In the genomic region with DNA sequence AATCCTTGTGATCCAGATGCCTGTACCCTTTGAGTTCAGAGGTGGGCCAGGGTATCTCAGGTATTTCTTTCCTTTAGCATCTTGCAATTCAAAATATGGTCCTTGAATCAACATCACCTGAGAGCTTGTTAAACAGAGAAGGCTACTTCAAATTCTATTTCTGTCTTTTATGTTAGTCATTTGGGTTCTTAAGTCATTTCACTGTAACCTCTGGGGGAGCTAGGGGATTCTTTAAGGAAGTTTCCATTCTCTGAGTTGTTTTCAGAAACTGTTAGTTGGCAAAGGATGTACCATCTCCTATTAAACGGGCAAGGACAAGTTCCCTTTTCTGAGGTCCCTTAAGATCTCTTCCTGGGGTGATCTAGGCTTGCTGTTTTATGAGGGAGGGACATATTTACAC, we compare ENCODE assay signal across 9 cellular contexts. TPM values are rescaled to one million over a fixed set of nuclear protein-coding genes. Genes with fewer than 3 reads are reported as not detected.
DNase-seq lines count a peak whose midpoint lies in the region; ATAC-seq lines count a peak whose summit lies in the region.
"Had no signal": no experiment of that assay in that cellular context is flagged by ENCODE, and none has a peak within 500 bp of the region (broad histone marks: within the 10 kb centered on the region; RNA-seq: fewer than 3 reads in every experiment).

No MANE protein-coding gene starts in this region.

- H3K4me1 Mint-ChIP-seq in activated CD4-positive, alpha-beta T cell treated with anti-CD3 and anti-CD28 coated beads for 36 hours = peaks cover 63% of the 10 kb centered on the region
- H3K4me1 Mint-ChIP-seq in activated naive CD8-positive, alpha-beta T cell treated with anti-CD3 and anti-CD28 coated beads, Interleukin-2, amount 50 U/mL, for 24 hours = peaks cover 67% of the 10 kb centered on the region
- H3K4me1 Mint-ChIP-seq in stimulated activated memory B cell treated with anti-CD40 and anti-IgM and Interleukin-4, amounts not matched to agents 10 μg/mL and 1 μg/mL and 100 μg/mL, for 72 hours = peaks cover 72% of the 10 kb centered on the region

- H3K27me3 Mint-ChIP-seq in activated CD4-positive, alpha-beta T cell treated with anti-CD3 and anti-CD28 coated beads for 36 hours = no peaks in the 10 kb centered on the region
- H3K27me3 Mint-ChIP-seq in activated naive CD8-positive, alpha-beta T cell treated with anti-CD3 and anti-CD28 coated beads, Interleukin-2, amount 50 U/mL, for 24 hours = no peaks in the 10 kb centered on the region
- no peaks in the 10 kb centered on the region for H3K27me3 Mint-ChIP-seq in stimulated activated memory B cell treated with anti-CD40 and anti-IgM and Interleukin-4, amounts not matched to agents 10 μg/mL and 1 μg/mL and 100 μg/mL, for 72 hours

- CTCF ChIA-PET in activated CD4-positive, alpha-beta T cell treated with anti-CD3 and anti-CD28 coated beads for 36 hours (lab: Charles Lee) = interaction anchor here (0.6 to 3.2 kb wide), 6 partner anchors 12 to 100 kb away, joined by 3 to 14 read pairs (median 7); no protein-coding TSS in a partner anchor

- H3K4me3 Mint-ChIP-seq in activated CD4-positive, alpha-beta T cell treated with anti-CD3 and anti-CD28 coated beads for 36 hours = peak overlapping the region; percentile 81
- peak overlapping the region; percentile 95 for H3K4me3 Mint-ChIP-seq in activated naive CD8-positive, alpha-beta T cell treated with anti-CD3 and anti-CD28 coated beads, Interleukin-2, amount 50 U/mL, for 24 hours
- peak overlapping the region; percentile 89 for H3K4me3 Mint-ChIP-seq in stimulated activated memory B cell treated with anti-CD40 and anti-IgM and Interleukin-4, amounts not matched to agents 10 μg/mL and 1 μg/mL and 100 μg/mL, for 72 hours

- ATAC-seq in activated CD4-positive, alpha-beta T cell treated with anti-CD3 and anti-CD28 coated beads for 36 hours = peak; percentile 17
- peak; percentile 38 for ATAC-seq in HG03175 (IDR thresholded peaks at IDR 0.05; ENCODE audit: unreplicated experiment)
- peak; percentile 15 for ATAC-seq in activated naive CD8-positive, alpha-beta T cell treated with anti-CD3 and anti-CD28 coated beads, Interleukin-2, amount 50 U/mL, for 24 hours
- peak; percentile 61 for ATAC-seq in stimulated activated memory B cell treated with anti-CD40 and anti-IgM and Interleukin-4, amounts not matched to agents 10 μg/mL and 1 μg/mL and 100 μg/mL, for 72 hours
- no peak for ATAC-seq in GM21717 (IDR thresholded peaks at IDR 0.05; ENCODE audit: unreplicated experiment)
- ATAC-seq in HG02763 (IDR thresholded peaks at IDR 0.05; ENCODE audit: unreplicated experiment) = no peak

- DNase-seq in activated CD4-positive, alpha-beta T cell treated with anti-CD3 and anti-CD28 coated beads for 36 hours = no peak
- no peak for DNase-seq in activated CD4-positive, alpha-beta T cell treated with anti-CD3 and anti-CD28 coated beads, Interleukin-2, amount 50 U/mL, for 1 hour
- DNase-seq in activated naive CD8-positive, alpha-beta T cell treated with anti-CD3 and anti-CD28 coated beads, Interleukin-2, amount 50 U/mL, for 24 hours = no peak
- no peak for DNase-seq in GOT3 (lab: John Stamatoyannopoulos, UW)
- DNase-seq: NCI-H1694 had no signal

- H3K9me3 Mint-ChIP-seq in activated CD4-positive, alpha-beta T cell treated with anti-CD3 and anti-CD28 coated beads for 36 hours (ENCODE audit: low read depth) = no peaks in the 10 kb centered on the region
- no peaks in the 10 kb centered on the region for H3K9me3 Mint-ChIP-seq in activated naive CD8-positive, alpha-beta T cell treated with anti-CD3 and anti-CD28 coated beads, Interleukin-2, amount 50 U/mL, for 24 hours
- H3K9me3 Mint-ChIP-seq in stimulated activated memory B cell treated with anti-CD40 and anti-IgM and Interleukin-4, amounts not matched to agents 10 μg/mL and 1 μg/mL and 100 μg/mL, for 72 hours = no peaks in the 10 kb centered on the region

- POLR2A ChIA-PET in activated CD4-positive, alpha-beta T cell treated with anti-CD3 and anti-CD28 coated beads for 36 hours (lab: Charles Lee) = interaction anchor here (0.6 to 1.7 kb wide), 11 partner anchors 31 to 1508 kb away, joined by 3 to 8 read pairs (median 3); a partner anchor contains a TSS

- H3K27ac Mint-ChIP-seq in activated CD4-positive, alpha-beta T cell treated with anti-CD3 and anti-CD28 coated beads for 36 hours = peak overlapping the region; percentile 95
- peak overlapping the region; percentile 94 for H3K27ac Mint-ChIP-seq in activated naive CD8-positive, alpha-beta T cell treated with anti-CD3 and anti-CD28 coated beads, Interleukin-2, amount 50 U/mL, for 24 hours
- H3K27ac Mint-ChIP-seq in stimulated activated memory B cell treated with anti-CD40 and anti-IgM and Interleukin-4, amounts not matched to agents 10 μg/mL and 1 μg/mL and 100 μg/mL, for 72 hours = peak overlapping the region; percentile 96

- H3K36me3 Mint-ChIP-seq in activated CD4-positive, alpha-beta T cell treated with anti-CD3 and anti-CD28 coated beads for 36 hours (ENCODE audit: low read depth) = peaks cover 77% of the 10 kb centered on the region
- H3K36me3 Mint-ChIP-seq in activated naive CD8-positive, alpha-beta T cell treated with anti-CD3 and anti-CD28 coated beads, Interleukin-2, amount 50 U/mL, for 24 hours (ENCODE audit: low read depth) = peaks cover 62% of the 10 kb centered on the region
- peaks cover 69% of the 10 kb centered on the region for H3K36me3 Mint-ChIP-seq in stimulated activated memory B cell treated with anti-CD40 and anti-IgM and Interleukin-4, amounts not matched to agents 10 μg/mL and 1 μg/mL and 100 μg/mL, for 72 hours

- intact Hi-C loops in activated CD4-positive, alpha-beta T cell treated with anti-CD3 and anti-CD28 coated beads for 36 hours (cut with DNase I, micrococcal nuclease) = loop anchor here (1.0 to 5.0 kb wide), 4 partner anchors 16 to 510 kb away; a partner anchor contains a TSS

RNA-seq across cellular contexts. Expression of a gene that starts 16.6 kb away (rescaled TPM):
- total RNA-seq in activated CD4-positive, alpha-beta T cell treated with anti-CD3 and anti-CD28 coated beads for 36 hours = 100 to 1,000 TPM; 255 to 270 TPM

RNA-seq across cellular contexts. Expression of a gene that starts 50.4 kb away (rescaled TPM):
- total RNA-seq in activated CD4-positive, alpha-beta T cell treated with anti-CD3 and anti-CD28 coated beads for 36 hours = 10 to 100 TPM; 12.2 to 16.8 TPM

Comparison
In these comparisons a context has a peak if more than half of its experiments do, and no peak if none do; other contexts are left out.
1. ATAC-seq: peak in activated CD4-positive, alpha-beta T cell treated with anti-CD3 and anti-CD28 coated beads for 36 hours (single experiment), HG03175 (single experiment), activated naive CD8-positive, alpha-beta T cell treated with anti-CD3 and anti-CD28 coated beads, Interleukin-2, amount 50 U/mL, for 24 hours (single experiment) and stimulated activated memory B cell treated with anti-CD40 and anti-IgM and Interleukin-4, amounts not matched to agents 10 μg/mL and 1 μg/mL and 100 μg/mL, for 72 hours (single experiment); none in GM21717 (single experiment) and HG02763 (single experiment).
2. Peak in every context shown above with its lines, with median percentiles within 50 percentile points of each other: H3K27ac Mint-ChIP-seq and H3K4me3 Mint-ChIP-seq.